Comparison of ENCODE assay signal across 8 cellular contexts in the genomic region with DNA sequence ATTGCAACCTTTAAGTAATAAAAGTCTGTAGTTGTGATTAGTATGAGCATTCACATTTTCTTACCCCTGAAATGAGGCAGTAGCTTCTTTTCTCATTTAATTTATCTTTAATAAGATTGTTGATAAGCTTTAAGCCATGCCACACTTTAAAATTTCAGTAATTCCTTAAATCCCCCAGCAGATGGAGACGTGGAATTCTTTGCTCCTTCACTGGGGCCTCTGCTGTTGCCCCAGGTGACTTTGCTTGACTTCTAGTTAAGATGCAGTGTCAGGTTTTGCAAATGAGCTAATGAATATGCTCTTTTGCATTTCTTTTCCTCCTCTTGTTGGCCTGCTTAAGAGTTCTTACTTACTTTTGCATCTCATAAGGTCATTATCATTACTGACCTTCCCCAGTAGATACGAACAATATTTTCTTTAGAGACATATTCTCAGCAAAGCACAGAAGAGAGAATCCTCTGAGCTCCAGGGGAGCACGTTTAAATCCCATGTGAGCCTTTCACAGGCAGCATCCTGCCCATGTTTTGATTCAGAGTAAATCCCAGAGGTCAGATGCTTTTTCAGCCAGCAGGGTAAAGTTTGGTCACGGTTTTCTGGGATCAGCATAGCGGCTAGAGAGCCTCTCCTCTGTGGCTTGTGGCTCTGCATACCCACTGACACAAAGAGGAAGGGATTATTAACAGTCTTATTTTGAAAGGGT.
DNase-seq lines count a peak whose midpoint lies in the region; ATAC-seq and TF ChIP-seq lines count a peak whose summit lies in the region.

No MANE protein-coding gene starts in this region.

- H3K9me2 ChIP-seq in Karpas-422 (replicated peaks; ENCODE audit: insufficient read depth, low read length), result no peaks in the 10 kb centered on the region

- CTCF ChIA-PET in activated CD4-positive, alpha-beta memory T cell treated with anti-CD3 and anti-CD28 coated beads, Interleukin-2, amount 10 ng/mL, durations not matched to agents 7 days and 5 days (lab: Charles Lee), result no interaction called here

- no peaks in the 10 kb centered on the region for H3K4me1 ChIP-seq in Karpas-422 (ENCODE audit: low read length)
- no peaks in the 10 kb centered on the region for H3K4me1 ChIP-seq in ascending aorta

- no peaks in the 10 kb centered on the region for H3K9me3 Mint-ChIP-seq in activated CD4-positive, alpha-beta memory T cell treated with anti-CD3 and anti-CD28 coated beads, Interleukin-2, amount 10 ng/mL, durations not matched to agents 7 days and 5 days

- H4K20me1 ChIP-seq in Karpas-422 (ENCODE audit: insufficient read depth, low read depth, low read length), result no peaks in the 10 kb centered on the region

- H3K27me3 Mint-ChIP-seq in activated CD4-positive, alpha-beta memory T cell treated with anti-CD3 and anti-CD28 coated beads, Interleukin-2, amount 10 ng/mL, durations not matched to agents 7 days and 5 days, result no peaks in the 10 kb centered on the region

- no peaks in the 10 kb centered on the region for H3K36me3 Mint-ChIP-seq in activated CD4-positive, alpha-beta memory T cell treated with anti-CD3 and anti-CD28 coated beads, Interleukin-2, amount 10 ng/mL, durations not matched to agents 7 days and 5 days (ENCODE audit: low read depth)

- H3K27ac ChIP-seq in C4-2B (no peak overlapping the region), Karpas-422 (ENCODE audit: low read length) (no peak overlapping the region), ascending aorta (no peak overlapping the region)

- H3K27ac Mint-ChIP-seq in activated CD4-positive, alpha-beta memory T cell treated with anti-CD3 and anti-CD28 coated beads, Interleukin-2, amount 10 ng/mL, durations not matched to agents 7 days and 5 days, result no peak overlapping the region

- H3K4me2 ChIP-seq in Karpas-422 (ENCODE audit: low read depth, low read length, poor library complexity, severe bottlenecking), result no peak overlapping the region

- peak; percentile 79 for TF ChIP-seq CTCF in C4-2B (conservative IDR thresholded peaks at IDR 0.05)
- TF ChIP-seq CTCF in ascending aorta (IDR thresholded peaks at IDR 0.05), result peak in 2 of 3 experiments; percentile 42 to 58

- H3K27me3 ChIP-seq in Karpas-422 (ENCODE audit: low read length), result no peaks in the 10 kb centered on the region
- H3K27me3 ChIP-seq in ascending aorta, result no peaks in the 10 kb centered on the region

- H3K9ac ChIP-seq in Karpas-422 (ENCODE audit: low read length), result no peak overlapping the region

- H2AFZ ChIP-seq in Karpas-422 (ENCODE audit: low read length), result no peak overlapping the region

- peak; percentile 42 for DNase-seq in Karpas-422
- no peak for DNase-seq in ascending aorta (ENCODE audit: low spot score in 2 of 2)
- peak; percentile 62 for DNase-seq in iris pigment epithelial cell (ENCODE audit: low read depth)
- no peak for DNase-seq in UCSD-AML1 (lab: John Stamatoyannopoulos, UW; ENCODE audit: unreplicated experiment)
- DNase-seq in KG1 (lab: John Stamatoyannopoulos, UW), result no peak
- DNase-seq in activated CD4-positive, alpha-beta memory T cell treated with anti-CD3 and anti-CD28 coated beads, Interleukin-2, amount 10 ng/mL, durations not matched to agents 7 days and 5 days, result no peak

- intact Hi-C loops in ascending aorta (cut with DNase I), result no loop called here

- no peaks in the 10 kb centered on the region for H3K79me2 ChIP-seq in Karpas-422 (ENCODE audit: low read length)

- H3K9me3 ChIP-seq in Karpas-422 (ENCODE audit: low read length), result no peaks in the 10 kb centered on the region
- H3K9me3 ChIP-seq in ascending aorta, result no peaks in the 10 kb centered on the region

- ATAC-seq in GM18867 (IDR thresholded peaks at IDR 0.05; ENCODE audit: unreplicated experiment), result no peak

- H3K36me3 ChIP-seq in Karpas-422 (ENCODE audit: insufficient read depth, low read length), result no peaks in the 10 kb centered on the region
- H3K36me3 ChIP-seq in ascending aorta, result no peaks in the 10 kb centered on the region

- H3K4me3 Mint-ChIP-seq in activated CD4-positive, alpha-beta memory T cell treated with anti-CD3 and anti-CD28 coated beads, Interleukin-2, amount 10 ng/mL, durations not matched to agents 7 days and 5 days, result no peak overlapping the region

- H3K4me3 ChIP-seq in Karpas-422 (ENCODE audit: low read length) (no peak overlapping the region), ascending aorta (no peak overlapping the region)

- H3K4me1 Mint-ChIP-seq in activated CD4-positive, alpha-beta memory T cell treated with anti-CD3 and anti-CD28 coated beads, Interleukin-2, amount 10 ng/mL, durations not matched to agents 7 days and 5 days, result no peaks in the 10 kb centered on the region

- POLR2A ChIA-PET in activated CD4-positive, alpha-beta memory T cell treated with anti-CD3 and anti-CD28 coated beads, Interleukin-2, amount 10 ng/mL, durations not matched to agents 7 days and 5 days (lab: Charles Lee), result no interaction called here

Comparison
In these comparisons a context has a peak if more than half of its experiments do, and no peak if none do; other contexts are left out.
1. DNase-seq: peak in Karpas-422 (single experiment) and iris pigment epithelial cell (single experiment); none in ascending aorta (0 of 2), UCSD-AML1 (single experiment), KG1 (single experiment) and activated CD4-positive, alpha-beta memory T cell treated with anti-CD3 and anti-CD28 coated beads, Interleukin-2, amount 10 ng/mL, durations not matched to agents 7 days and 5 days (single experiment).